In genomic region chr2:182142062-182142461, GRCh38 we compare ENCODE assay signal across 19 cellular contexts.
DNase-seq lines count a peak whose midpoint lies in the region; ATAC-seq and TF ChIP-seq lines count a peak whose summit lies in the region.
"Had no signal": no experiment of that assay in that cellular context is flagged by ENCODE, and none has a peak within 500 bp of the region (broad histone marks: within the 10 kb centered on the region; RNA-seq: fewer than 3 reads in every experiment).

No MANE protein-coding gene starts in this region.

- no peaks in the 10 kb centered on the region for H4K20me1 ChIP-seq in GM23338 (replicated peaks; ENCODE audit: insufficient read depth)

- no peaks in the 10 kb centered on the region for H3K9me3 Mint-ChIP-seq in GM23338
- peaks cover 4% of the 10 kb centered on the region for H3K9me3 Mint-ChIP-seq in endodermal cell
- H3K9me3 Mint-ChIP-seq in immature natural killer cell, result peaks cover 0 to 3% (median 0%) of the 10 kb centered on the region in 6 donors
- peaks cover 0 to 1% (median 0%) of the 10 kb centered on the region in 7 donors for H3K9me3 Mint-ChIP-seq in CD14-positive monocyte
- H3K9me3 Mint-ChIP-seq: CD4-positive, alpha-beta T cell had no signal

- H3F3A ChIP-seq in GM23338 (replicated peaks; ENCODE audit: low read depth), result no peaks in the 10 kb centered on the region

- no peaks in the 10 kb centered on the region for H3K27me3 Mint-ChIP-seq in GM23338 (ENCODE audit: insufficient read depth, low read depth, poor library complexity)
- no peaks in the 10 kb centered on the region for H3K27me3 Mint-ChIP-seq in endodermal cell (ENCODE audit: insufficient read depth)
- peaks cover 0 to 2% (median 1%) of the 10 kb centered on the region in 3 donors for H3K27me3 Mint-ChIP-seq in immature natural killer cell (ENCODE audit: low read depth in 3 of 3)
- H3K27me3 Mint-ChIP-seq in CD14-positive monocyte (ENCODE audit: low read depth in 3 of 3), result peaks cover 0 to 3% (median 1%) of the 10 kb centered on the region in 3 donors

- no peaks in the 10 kb centered on the region for H3K79me2 ChIP-seq in GM23338 (replicated peaks; ENCODE audit: insufficient read depth)

- TF ChIP-seq CTCF in GM23338 (conservative IDR thresholded peaks at IDR 0.05; ENCODE audit: low read depth in 2 of 2) (no peak), fibroblast of the aortic adventitia (IDR thresholded peaks at IDR 0.05; ENCODE audit: insufficient read depth, low read length) (no peak), endodermal cell (conservative IDR thresholded peaks at IDR 0.05) (no peak), mucosa of descending colon (IDR thresholded peaks at IDR 0.05) (no peak), CD14-positive monocyte (IDR thresholded peaks at IDR 0.05) (no peak)

- no peak overlapping the region for H3K4me3 Mint-ChIP-seq in GM23338
- no peak overlapping the region for H3K4me3 Mint-ChIP-seq in endodermal cell
- no peak overlapping the region for H3K4me3 Mint-ChIP-seq in immature natural killer cell
- no peak overlapping the region for H3K4me3 Mint-ChIP-seq in CD14-positive monocyte
- H3K4me3 Mint-ChIP-seq: CD4-positive, alpha-beta T cell had no signal

- 94 to 95% methylated on average over 6 of the region's 6 CpGs for WGBS in endodermal cell (ENCODE audit: insufficient coverage in 1 of 2, insufficient read length in 1 of 2), 2 experiments

- no peaks in the 10 kb centered on the region for H3K36me3 Mint-ChIP-seq in GM23338 (ENCODE audit: low read depth)
- no peaks in the 10 kb centered on the region for H3K36me3 Mint-ChIP-seq in endodermal cell (ENCODE audit: low read depth)
- H3K36me3 Mint-ChIP-seq in immature natural killer cell, result no peaks in the 10 kb centered on the region
- no peaks in the 10 kb centered on the region for H3K36me3 Mint-ChIP-seq in CD14-positive monocyte

- H3K9me2 ChIP-seq in GM23338 (ENCODE audit: insufficient read depth), result no peaks in the 10 kb centered on the region

- H3K4me1 Mint-ChIP-seq in GM23338 (peaks cover 15% of the 10 kb centered on the region), endodermal cell (peaks cover 22% of the 10 kb centered on the region), immature natural killer cell (no peaks in the 10 kb centered on the region), CD14-positive monocyte (no peaks in the 10 kb centered on the region)

- no peak for ATAC-seq in GM23338
- no peak for ATAC-seq in mucosa of descending colon
- ATAC-seq: Panc1 had no signal

- intact Hi-C loops in mucosa of descending colon (cut with DNase I, micrococcal nuclease), result no loop called here
- intact Hi-C loops in CD14-positive monocyte (cut with micrococcal nuclease), result no loop called here

- H3K4me3 ChIP-seq in GM23338 (no peak overlapping the region), fibroblast of the aortic adventitia (ENCODE audit: low read depth, low read length) (no peak overlapping the region), endodermal cell (ENCODE audit: low read length) (no peak overlapping the region), mucosa of descending colon (no peak overlapping the region)

- DNase-seq in GM23338 (ENCODE audit: low spot score) (no peak), NCI-H226 (peak; percentile 92), amniotic epithelial cell (ENCODE audit: low read depth) (peak; percentile 97), fibroblast of the aortic adventitia (ENCODE audit: low read depth) (peak; percentile 21), endodermal cell (no peak), mucosa of descending colon (no peak), immature natural killer cell (no peak), CD14-positive monocyte (ENCODE audit: low spot score) (no peak)
- DNase-seq: CD4-positive, alpha-beta T cell; COR-L47; DMS79; Karpas-422; MV-4-11; NCI-H1105 treated with DMSO at 0.1 percent for 48 hours; NCI-H2029 treated with DMSO at 0.1 percent for 48 hours; NCI-H345; NCI-H524; NCI-H774 had no signal

- H3K36me3 ChIP-seq in GM23338 (ENCODE audit: insufficient read depth), result no peaks in the 10 kb centered on the region
- H3K36me3 ChIP-seq in endodermal cell (ENCODE audit: control insufficient read depth, insufficient read depth, low read length), result no peaks in the 10 kb centered on the region
- H3K36me3 ChIP-seq in mucosa of descending colon (ENCODE audit: low read depth), result no peaks in the 10 kb centered on the region

- no peak overlapping the region for H3K4me2 ChIP-seq in GM23338

- H3K27me3 ChIP-seq in GM23338 (ENCODE audit: insufficient read depth) (no peaks in the 10 kb centered on the region), endodermal cell (ENCODE audit: control insufficient read depth, insufficient read depth, low read length, poor library complexity, severe bottlenecking) (no peaks in the 10 kb centered on the region)

- H3K4me1 ChIP-seq in GM23338 (ENCODE audit: insufficient read depth), result peaks cover 3% of the 10 kb centered on the region; the same call in 1 of the 2 replicates
- peaks cover 9% of the 10 kb centered on the region for H3K4me1 ChIP-seq in endodermal cell (ENCODE audit: control insufficient read depth, insufficient read depth, low read length)
- no peaks in the 10 kb centered on the region for H3K4me1 ChIP-seq in mucosa of descending colon (ENCODE audit: low read depth)

- H3K9ac ChIP-seq in endodermal cell (ENCODE audit: extremely low read depth, low read length, poor library complexity, severe bottlenecking), result no peak overlapping the region

- H2AFZ ChIP-seq in GM23338, result peak overlapping the region; percentile 48; the same call in 1 of the 2 replicates

- H3K9me3 ChIP-seq in endodermal cell (ENCODE audit: control insufficient read depth, low read length), result no peaks in the 10 kb centered on the region
- H3K9me3 ChIP-seq in mucosa of descending colon, result no peaks in the 10 kb centered on the region

- H3K27ac Mint-ChIP-seq in GM23338 (no peak overlapping the region), endodermal cell (no peak overlapping the region), immature natural killer cell (no peak overlapping the region), CD14-positive monocyte (no peak overlapping the region)
- H3K27ac Mint-ChIP-seq: CD4-positive, alpha-beta T cell had no signal

- H3K27ac ChIP-seq in GM23338 (ENCODE audit: low read depth) (no peak overlapping the region), endodermal cell (ENCODE audit: low read depth, low read length) (no peak overlapping the region)

TF ChIP-seq in GM23338, 12 proteins besides CTCF, POLR2A, EP300 and RAD21 (continues in another document):
- no peak for TF ChIP-seq ZNF462 (CRISPR knock-in tag; IDR thresholded peaks at IDR 0.05)
- no peak for TF ChIP-seq ZNF114 (CRISPR knock-in tag; IDR thresholded peaks at IDR 0.05)

Comparison
In these comparisons a context has a peak if more than half of its experiments do, and no peak if none do; other contexts are left out.
1. DNase-seq: peak in NCI-H226 (single experiment), amniotic epithelial cell (single experiment) and fibroblast of the aortic adventitia (single experiment); none in GM23338 (single experiment), endodermal cell (single experiment), mucosa of descending colon (0 of 3), immature natural killer cell (0 of 3) and CD14-positive monocyte (single experiment).